8 cellular contexts compared by ENCODE assay signal in the genomic region with DNA sequence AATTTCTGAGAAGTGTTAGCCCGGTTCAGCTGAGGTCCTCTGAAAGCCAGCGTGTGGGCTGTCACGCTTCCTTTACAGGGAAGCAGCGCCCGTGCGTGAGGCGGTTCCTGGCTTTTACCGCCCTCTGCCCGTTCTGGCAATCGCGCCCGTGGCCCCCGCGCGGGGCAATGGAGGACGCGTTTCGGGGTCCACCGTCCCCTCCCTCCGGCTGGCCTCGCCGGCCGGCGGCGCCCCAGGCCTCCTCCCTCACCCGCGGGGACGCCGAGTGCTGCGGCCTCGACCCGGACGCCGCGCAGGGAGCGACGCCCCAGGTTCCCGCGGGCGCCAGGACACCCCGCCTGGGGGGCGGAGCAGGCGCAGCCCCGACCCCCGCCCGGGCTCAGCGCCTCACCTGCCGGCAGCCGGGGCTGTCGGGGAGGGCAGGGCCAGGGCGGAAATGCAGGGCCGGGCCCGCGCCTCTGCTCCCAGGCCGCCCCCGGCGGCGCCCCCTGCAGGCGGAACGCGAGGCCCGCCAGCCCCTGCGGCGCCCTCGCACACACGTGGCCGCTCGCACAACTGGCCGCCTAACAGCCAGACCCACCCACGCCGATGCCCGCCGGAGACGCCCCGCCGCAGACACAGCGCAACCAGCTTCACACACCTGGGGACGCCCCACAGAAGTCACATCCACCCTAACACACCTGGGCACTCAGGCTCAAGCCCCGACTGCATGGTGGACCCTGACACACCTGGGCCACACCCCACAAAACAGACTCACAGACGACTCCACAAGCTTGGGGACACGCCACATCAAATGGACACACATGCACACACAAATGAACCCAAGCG. TPM values are rescaled to one million over a fixed set of nuclear protein-coding genes. Genes with fewer than 3 reads are reported as not detected.
DNase-seq lines count a peak whose midpoint lies in the region; ATAC-seq, FAIRE-seq and TF ChIP-seq lines count a peak whose summit lies in the region.

A gene (minus strand): TSS at position 440 of the 828 bp plus-strand sequence. CDS start 56,198 bp downstream, outside the sequence.

- H3K79me2 ChIP-seq in H9 (ENCODE audit: insufficient read depth, low read length): no peaks in the 10 kb centered on the region
- H3K79me2 ChIP-seq in Loucy (ENCODE audit: insufficient read depth, low read length): no peaks in the 10 kb centered on the region
- no peaks in the 10 kb centered on the region for H3K79me2 ChIP-seq in K562 (ENCODE audit: control insufficient read depth, insufficient read depth, low read length)

- no peaks in the 10 kb centered on the region for H4K20me1 ChIP-seq in H9 (ENCODE audit: control insufficient read depth, insufficient read depth, insufficient read length)
- H4K20me1 ChIP-seq in Loucy (ENCODE audit: insufficient read depth, low read length, poor library complexity, severe bottlenecking): no peaks in the 10 kb centered on the region
- no peaks in the 10 kb centered on the region for H4K20me1 ChIP-seq in K562 (replicated peaks; ENCODE audit: control insufficient read depth, insufficient read depth, low read length)

- no peaks in the 10 kb centered on the region for H3K9me3 ChIP-seq in H9 (ENCODE audit: control insufficient read depth, low read depth, low read length)
- H3K9me3 ChIP-seq in Loucy (ENCODE audit: insufficient read depth, low read depth, low read length): no peaks in the 10 kb centered on the region
- H3K9me3 ChIP-seq in K562 (replicated peaks; ENCODE audit: control insufficient read depth, insufficient read depth, low read depth, low read length): no peaks in the 10 kb centered on the region
- H3K9me3 ChIP-seq in iPS-18a (ENCODE audit: control insufficient read depth, low read depth, low read length): no peaks in the 10 kb centered on the region
- H3K9me3 ChIP-seq in small intestine (ENCODE audit: control insufficient read depth, low read depth): no peaks in the 10 kb centered on the region

- peaks cover 2% of the 10 kb centered on the region for H3K23me2 ChIP-seq in H9 (ENCODE audit: insufficient read length, low read depth, low read length, poor library complexity, severe bottlenecking)

- H3K4me3 Mint-ChIP-seq in H9: peak within 1 kb of the TSS; percentile 60 to 81

- peaks cover 0 to 4% (median 0%) of the 10 kb centered on the region in 3 experiments; a peak in 1 of 7 replicates for H3K36me3 Mint-ChIP-seq in H9 (ENCODE audit: insufficient read depth in 1 of 3, low read depth in 3 of 3)

- H4K91ac ChIP-seq in H9 (ENCODE audit: insufficient read length, low read depth, low read length): no peak within 1 kb of the TSS

- DNase-seq in H9 (peak; percentile 83), T-helper 22 cell (ENCODE audit: low read depth) (peak; percentile 67), K562 (ENCODE audit: extremely low read depth in 1 of 4, low spot score in 3 of 4) (peak; percentile 84 to 92 (median 90)), small intestine (peak; percentile 74), middle frontal gyrus (ENCODE audit: extremely low spot score, low spot score) (no peak)

- H3K9me1 ChIP-seq in K562 (ENCODE audit: control insufficient read depth, insufficient read depth, low read length): no peaks in the 10 kb centered on the region

- intact Hi-C loops in K562 (cut with micrococcal nuclease): no loop called here

- H3K4me1 Mint-ChIP-seq in H9: peaks cover 0 to 7% of the 10 kb centered on the region in 2 experiments; a peak in 2 of 4 replicates

- H2BK5ac ChIP-seq in H9 (ENCODE audit: insufficient read length, low read length): no peak within 1 kb of the TSS

- H4K5ac ChIP-seq in H9 (ENCODE audit: insufficient read length, low read depth, low read length): no peak within 1 kb of the TSS

- in situ Hi-C loops in K562 (cut with MboI): no loop called here

- no peak within 1 kb of the TSS for H3K56ac ChIP-seq in H9 (ENCODE audit: insufficient read length, low read depth, low read length)

- H4K8ac ChIP-seq in H9 (replicated peaks; ENCODE audit: insufficient read length, low read depth, low read length): no peak within 1 kb of the TSS

- TF ChIP-seq CTCF in GM12874 (IDR thresholded peaks at IDR 0.05; ENCODE audit: insufficient read depth, low read depth, low read length): peak; percentile 91
- TF ChIP-seq CTCF in H9 (conservative IDR thresholded peaks at IDR 0.05): peak; percentile 83
- TF ChIP-seq CTCF in Loucy (conservative IDR thresholded peaks at IDR 0.05; ENCODE audit: low read length): peak; percentile 65
- peak; percentile 61 to 84 (median 70) for TF ChIP-seq CTCF in K562 (IDR thresholded peaks at IDR 0.05 in 2 of 3, conservative IDR thresholded peaks at IDR 0.05 in 1 of 3; ENCODE audit: insufficient read depth in 2 of 3, low read depth in 1 of 3, low read length in 3 of 3)

- CTCF ChIA-PET in K562 (lab: Yijun Ruan, JAX; ENCODE audit: low intra/inter-chr PET ratio): no interaction called here

- peak; percentile 11; the same call in 1 of the 2 replicates for TF ChIP-seq EP300 in K562 (IDR thresholded peaks at IDR 0.05; ENCODE audit: low read length)

- H2AFZ ChIP-seq in H9 (ENCODE audit: low read length) (no peak within 1 kb of the TSS), Loucy (ENCODE audit: low read length) (peak within 1 kb of the TSS; percentile 100), K562 (ENCODE audit: low read depth, low read length) (peak within 1 kb of the TSS; percentile 95)

- WGBS in H9 (ENCODE audit: extremely low coverage, insufficient read length, low lambda C conversion rate): no CpG with 5 or more reads among the region's 82 CpGs
- WGBS in K562 (ENCODE audit: insufficient coverage, low coverage, missing lambda C conversion rate): 8% methylated on average over 36 of the region's 82 CpGs
- 3 to 6% (median 5%) methylated on average over 77 to 82 of the region's 82 CpGs for WGBS in small intestine, 3 donors

- H3T11ph ChIP-seq in H9 (ENCODE audit: low read length): no peak within 1 kb of the TSS

- no TSS peak for BruUV-seq in K562 (replicated peaks; lab: Mats Ljungman, UMichigan)

- H3K9me2 ChIP-seq in Loucy (replicated peaks; ENCODE audit: low read depth, low read length): no peaks in the 10 kb centered on the region

- POLR2A ChIA-PET in K562 (lab: Yijun Ruan, JAX): interaction anchor here (0.9 kb wide), 1 partner anchor 8 kb away, joined by 3 read pairs; no protein-coding TSS in a partner anchor

- H3K4me3 ChIP-seq in Loucy (ENCODE audit: low read length, poor library complexity, severe bottlenecking) (peak within 1 kb of the TSS; percentile 92), K562 (peak within 1 kb of the TSS; percentile 64), iPS-18a (ENCODE audit: low read length) (peak within 1 kb of the TSS; percentile 53), small intestine (ENCODE audit: low read depth in 1 of 2, low read length in 2 of 2) (peak within 1 kb of the TSS; percentile 73 to 86)

- peak; percentile 98 for ATAC-seq in K562

- H3K9me3 Mint-ChIP-seq in H9: peaks cover 0 to 4% of the 10 kb centered on the region in 2 experiments; a peak in 2 of 5 replicates

- TF ChIP-seq POLR2A in K562 (conservative IDR thresholded peaks at IDR 0.05): peak; percentile 42; the same call in 1 of the 2 replicates

- no peak within 1 kb of the TSS for H3K18ac ChIP-seq in H9 (ENCODE audit: insufficient read length, low read depth, low read length)

- no peaks in the 10 kb centered on the region for H3K4me1 ChIP-seq in H9 (ENCODE audit: insufficient read depth, low read length)
- H3K4me1 ChIP-seq in Loucy (ENCODE audit: insufficient read depth, low read length, poor library complexity, severe bottlenecking): peaks cover 15% of the 10 kb centered on the region
- peaks cover 3 to 10% of the 10 kb centered on the region in 2 experiments; a peak in 4 of 5 replicates for H3K4me1 ChIP-seq in K562 (replicated peaks in 1 of 2; ENCODE audit: control insufficient read depth in 2 of 2, insufficient read depth in 2 of 2, low read length in 2 of 2)
- no peaks in the 10 kb centered on the region for H3K4me1 ChIP-seq in iPS-18a (ENCODE audit: control insufficient read depth, low read depth, low read length)
- H3K4me1 ChIP-seq in small intestine (ENCODE audit: control insufficient read depth in 2 of 2, insufficient read depth in 1 of 2, low read depth in 1 of 2, low read length in 1 of 2): peaks cover 0 to 3% of the 10 kb centered on the region in 2 donors

- no peaks in the 10 kb centered on the region for H3K79me1 ChIP-seq in H9 (ENCODE audit: insufficient read depth, low read depth, low read length, poor library complexity, severe bottlenecking)

- H3K27me3 ChIP-seq in H9 (ENCODE audit: insufficient read depth, low read length) (no peaks in the 10 kb centered on the region; the same call in 1 of the 2 replicates), Loucy (ENCODE audit: insufficient read depth, low read length, poor library complexity, severe bottlenecking) (no peaks in the 10 kb centered on the region), K562 (ENCODE audit: control insufficient read depth in 2 of 2, insufficient read depth in 2 of 2, low read length in 2 of 2) (no peaks in the 10 kb centered on the region), iPS-18a (ENCODE audit: control insufficient read depth, insufficient read depth, low read length) (peaks cover 8% of the 10 kb centered on the region), small intestine (ENCODE audit: control insufficient read depth in 2 of 2, insufficient read depth in 2 of 2, low read length in 2 of 2) (no peaks in the 10 kb centered on the region)

- H3K27me3 Mint-ChIP-seq in H9 (ENCODE audit: low read depth): peaks cover 19% of the 10 kb centered on the region

- H3K4me2 ChIP-seq in H9 (ENCODE audit: insufficient read depth, insufficient read length, low read length): peak within 1 kb of the TSS; percentile 44
- H3K4me2 ChIP-seq in Loucy (ENCODE audit: low read depth, low read length, poor library complexity, severe bottlenecking): peak within 1 kb of the TSS; percentile 81
- H3K4me2 ChIP-seq in K562 (ENCODE audit: insufficient read depth, low read length): peak within 1 kb of the TSS; percentile 78

- H3K14ac ChIP-seq in H9 (ENCODE audit: insufficient read depth, low read length): peak within 1 kb of the TSS; percentile 55; the same call in 1 of the 2 replicates

- H3K27ac ChIP-seq in H9 (ENCODE audit: insufficient read length, low read depth, low read length): no peak within 1 kb of the TSS
- peak within 1 kb of the TSS; percentile 69 for H3K27ac ChIP-seq in K562 (ENCODE audit: extremely low read depth, low read depth, low read length)
- H3K27ac ChIP-seq in iPS-18a (ENCODE audit: low read length): no peak within 1 kb of the TSS
- H3K27ac ChIP-seq in small intestine (ENCODE audit: low read depth in 1 of 2, low read length in 1 of 2): peak within 1 kb of the TSS; percentile 84 to 92

- H2AK5ac ChIP-seq in H9 (ENCODE audit: insufficient read length, low read length): no peak within 1 kb of the TSS

- H2BK120ac ChIP-seq in H9 (ENCODE audit: low read depth, low read length, poor library complexity, severe bottlenecking): no peak within 1 kb of the TSS

- no peak within 1 kb of the TSS for H2BK15ac ChIP-seq in H9 (ENCODE audit: low read depth, low read length)

- H3K36me3 ChIP-seq in Loucy (ENCODE audit: insufficient read depth, low read length) (no peaks in the 10 kb centered on the region), K562 (ENCODE audit: control insufficient read depth, insufficient read depth, low read length) (no peaks in the 10 kb centered on the region), iPS-18a (ENCODE audit: control insufficient read depth, low read depth, low read length) (no peaks in the 10 kb centered on the region), small intestine (ENCODE audit: control insufficient read depth in 2 of 2, insufficient read depth in 2 of 2, low read length in 2 of 2) (no peaks in the 10 kb centered on the region)

- no peak within 1 kb of the TSS for H3K23ac ChIP-seq in H9 (ENCODE audit: insufficient read length, low read depth, low read length)

- no peak within 1 kb of the TSS for H2BK20ac ChIP-seq in H9 (ENCODE audit: low read depth, low read length, poor library complexity, severe bottlenecking)

- FAIRE-seq in K562 (lab: Jason Lieb, UNC) (peak; percentile 11), small intestine (lab: Jason Lieb, UNC) (no peak)

- H3K27ac Mint-ChIP-seq in H9: no peak within 1 kb of the TSS

- H3K4ac ChIP-seq in H9 (ENCODE audit: low read depth, low read length): no peak within 1 kb of the TSS

- H3K9ac ChIP-seq in H9 (ENCODE audit: extremely low read depth, insufficient read length, low read length): peak within 1 kb of the TSS; percentile 48
- peak within 1 kb of the TSS; percentile 85 for H3K9ac ChIP-seq in Loucy (ENCODE audit: low read depth, low read length, poor library complexity, severe bottlenecking)
- H3K9ac ChIP-seq in K562 (ENCODE audit: insufficient read depth in 1 of 2, low read depth in 2 of 2, low read length in 2 of 2): peak within 1 kb of the TSS; percentile 86 to 91
- peak within 1 kb of the TSS; percentile 46 for H3K9ac ChIP-seq in iPS-18a (ENCODE audit: low read length)

- TF ChIP-seq RAD21 in K562 (CRISPR knock-in tag; conservative IDR thresholded peaks at IDR 0.05 in 1 of 2, IDR thresholded peaks at IDR 0.05 in 1 of 2): peak in 1 of 2 experiments; percentile 29; a peak in 2 of 4 replicates

- H2BK12ac ChIP-seq in H9 (ENCODE audit: insufficient read length, low read depth, low read length): no peak within 1 kb of the TSS

- no peaks in the 10 kb centered on the region for H3F3A ChIP-seq in Loucy (ENCODE audit: low read depth)

RNA-seq across cellular contexts. Expression of the gene that starts here (rescaled TPM):
- total RNA-seq in H9 (2021) (1.3 TPM in 2 replicates), K562 (2014; rRNA removed) (1.7 and 2.9 TPM in 2 replicates), K562 (2014; rRNA removed; fragmentation: Illumina TruSeq; extraction: Trizol) (1.7 and 3.5 TPM in 2 replicates), K562 (2015; rRNA removed; fragmentation: Illumina TruSeq; extraction: Trizol) (0.98 and 1.1 TPM in 2 replicates), K562 (2021) (1.6 and 2.8 TPM in 2 replicates)
- 0.81 and 1.0 TPM in 2 replicates for total RNA-seq in K562 (2011; cell fraction: chromatin; rRNA removed; ENCODE audit: low replicate concordance)
- total RNA-seq in K562 (2011; cell fraction: nucleolus; rRNA removed): 0.17 and 0.66 TPM in 2 replicates
- 0.29 and 0.69 TPM in 2 replicates for total RNA-seq in K562 (2011; cell fraction: nucleoplasm; rRNA removed)
- polyA plus RNA-seq in K562 (2011; rRNA removed) (1.1 and 1.5 TPM in 2 replicates), K562 (2014; fragmentation: Illumina TruSeq; extraction: Trizol) (1.7 and 2.1 TPM in 2 replicates), K562 (2014; fragmentation: Nextera tagmentation; extraction: Ambion mirVana) (under 1 TPM; 0.20 to 0.38 TPM), K562 (2014; rRNA removed) (1.6 and 3.2 TPM in 2 replicates), small intestine (1 to 10 TPM; 4.1 to 5.4 (median 4.3) TPM)
- 1.3 and 1.4 TPM in 2 replicates for polyA plus RNA-seq in K562 (2011; cell fraction: cytosol; rRNA removed)
- 1.1 and 1.3 TPM in 2 replicates for polyA plus RNA-seq in K562 (2011; cell fraction: nucleus; rRNA removed)
- 2.0 and 2.7 TPM in 2 replicates for polyA plus RNA-seq in K562 (2012)
- polyA minus RNA-seq in K562 (2011; rRNA and poly(A)+ RNA removed): 0.69 and 1.1 TPM in 2 replicates
- polyA minus RNA-seq in K562 (2011; cell fraction: cytosol; rRNA and poly(A)+ RNA removed): 0.86 and 1.8 TPM in 2 replicates
- 0.67 TPM in 2 replicates for polyA minus RNA-seq in K562 (2011; cell fraction: nucleus; rRNA and poly(A)+ RNA removed)

Comparison
In these comparisons a context has a peak if more than half of its experiments do, and no peak if none do; other contexts are left out.
1. H3K27ac ChIP-seq: peak in K562 (single experiment) and small intestine (2 of 2); none in H9 (single experiment) and iPS-18a (single experiment).
2. Peak in every context shown above with its lines, with median percentiles within 50 percentile points of each other: CTCF ChIP-seq, H3K4me2 ChIP-seq, H3K9ac ChIP-seq and H3K4me3 ChIP-seq.